Comparison of ENCODE assay signal across 8 cellular contexts in the genomic region with DNA sequence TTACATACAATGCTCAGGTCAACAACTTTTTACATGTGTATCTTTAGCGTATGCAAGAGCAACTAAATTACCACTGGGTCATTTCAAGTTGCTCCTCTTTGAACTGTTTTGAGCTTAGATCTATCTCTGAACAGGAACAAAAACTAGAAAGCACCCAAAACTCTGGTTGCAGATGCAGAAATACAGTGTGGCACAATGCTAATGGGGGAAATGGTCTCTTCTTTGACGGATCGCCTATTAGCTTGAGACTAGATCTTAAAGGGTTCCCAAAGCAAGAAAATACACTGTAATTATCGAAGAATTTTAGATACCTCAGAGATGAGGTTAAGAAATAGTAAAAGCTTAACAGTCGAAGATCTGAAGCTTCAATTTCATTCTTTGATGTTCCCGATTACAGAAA. TPM values are rescaled to one million over a fixed set of nuclear protein-coding genes. Genes with fewer than 3 reads are reported as not detected.
DNase-seq lines count a peak whose midpoint lies in the region; ATAC-seq lines count a peak whose summit lies in the region.

No MANE protein-coding gene starts in this region.

- intact Hi-C loops in dendritic cell treated with granulocyte-macrophage colony-stimulating factor and Interleukin-4, amounts not matched to agents 40 ng/mL and 50 ng/mL, for 4 days (cut with micrococcal nuclease) = no loop called here
- intact Hi-C loops in naive thymus-derived CD4-positive, alpha-beta T cell (cut with micrococcal nuclease) = loop anchor here (1.0 to 10.0 kb wide), 10 partner anchors 8 to 1203 kb away; partner anchors contain the start of genes ATP13A3 (in 2 of the 2), LSG1 (in 2 of the 2) and ACAP2 (in 1 of the 2)

- peak overlapping the region; percentile 91 for H3K27ac Mint-ChIP-seq in T-helper 1 cell treated with Interleukin-12 subunit alpha and Interleukin-12 subunit beta and Interleukin-4 antibody, amounts not matched to agents 30 μg/mL and 1 μg/mL, for 36 hours
- peak overlapping the region; percentile 97 for H3K27ac Mint-ChIP-seq in dendritic cell treated with granulocyte-macrophage colony-stimulating factor and Interleukin-4, amounts not matched to agents 40 ng/mL and 50 ng/mL, for 4 days
- H3K27ac Mint-ChIP-seq in naive thymus-derived CD4-positive, alpha-beta T cell = peak overlapping the region; percentile 90 to 99 (median 97)

- CTCF ChIA-PET in naive thymus-derived CD4-positive, alpha-beta T cell (lab: Charles Lee) = interaction anchor here (1.0 to 3.5 kb wide), 8 partner anchors 10 to 309 kb away, joined by 3 to 14 read pairs (median 4); partner anchors contain the start of gene XXYLT1

- peaks cover 31 to 71% of the 10 kb centered on the region in 2 donors for H3K4me1 ChIP-seq in naive thymus-derived CD4-positive, alpha-beta T cell (ENCODE audit: control insufficient read depth in 2 of 2, insufficient read depth in 2 of 2, low read length in 2 of 2)

- no peaks in the 10 kb centered on the region for H3K27me3 ChIP-seq in naive thymus-derived CD4-positive, alpha-beta T cell (ENCODE audit: control insufficient read depth in 2 of 2, insufficient read depth in 2 of 2, low read length in 2 of 2)

- H3K9me3 ChIP-seq in naive thymus-derived CD4-positive, alpha-beta T cell (ENCODE audit: control insufficient read depth in 2 of 3, low read length in 3 of 3) = no peaks in the 10 kb centered on the region

- DNase-seq in T-helper 1 cell (no peak), NOMO-1 (lab: John Stamatoyannopoulos, UW; ENCODE audit: unreplicated experiment in 2 of 2) (peak; percentile 65 to 84), NCI-H524 treated with DMSO at 0.1 percent for 48 hours (lab: John Stamatoyannopoulos, UW) (no peak), NCI-H128 (lab: John Stamatoyannopoulos, UW; ENCODE audit: unreplicated experiment) (no peak)
- peak in 1 of 9 donors; percentile 37 for DNase-seq in naive thymus-derived CD4-positive, alpha-beta T cell

- peaks cover 68% of the 10 kb centered on the region for H3K4me1 Mint-ChIP-seq in T-helper 1 cell treated with Interleukin-12 subunit alpha and Interleukin-12 subunit beta and Interleukin-4 antibody, amounts not matched to agents 30 μg/mL and 1 μg/mL, for 36 hours (ENCODE audit: low read depth)
- peaks cover 69% of the 10 kb centered on the region for H3K4me1 Mint-ChIP-seq in dendritic cell treated with granulocyte-macrophage colony-stimulating factor and Interleukin-4, amounts not matched to agents 40 ng/mL and 50 ng/mL, for 4 days (ENCODE audit: low read depth)
- peaks cover 48 to 77% (median 74%) of the 10 kb centered on the region in 7 donors for H3K4me1 Mint-ChIP-seq in naive thymus-derived CD4-positive, alpha-beta T cell

- H3K36me3 ChIP-seq in naive thymus-derived CD4-positive, alpha-beta T cell (ENCODE audit: control insufficient read depth in 2 of 3, insufficient read depth in 3 of 3, low read length in 3 of 3) = peaks cover 0 to 13% (median 6%) of the 10 kb centered on the region in 3 experiments

- POLR2A ChIA-PET in naive thymus-derived CD4-positive, alpha-beta T cell (lab: Charles Lee) = interaction anchor here (0.5 to 10.9 kb wide), 17 partner anchors 9 to 365 kb away, joined by 3 to 224 read pairs (median 7); partner anchors contain the start of genes ACAP2, TNK2 and XXYLT1

- H3K4me3 Mint-ChIP-seq in T-helper 1 cell treated with Interleukin-12 subunit alpha and Interleukin-12 subunit beta and Interleukin-4 antibody, amounts not matched to agents 30 μg/mL and 1 μg/mL, for 36 hours = peak overlapping the region; percentile 94
- H3K4me3 Mint-ChIP-seq in dendritic cell treated with granulocyte-macrophage colony-stimulating factor and Interleukin-4, amounts not matched to agents 40 ng/mL and 50 ng/mL, for 4 days = peak overlapping the region; percentile 87
- peak overlapping the region; percentile 89 to 98 (median 93) for H3K4me3 Mint-ChIP-seq in naive thymus-derived CD4-positive, alpha-beta T cell

- peak overlapping the region; percentile 98 for H3K27ac ChIP-seq in naive thymus-derived CD4-positive, alpha-beta T cell (ENCODE audit: low read depth, low read length)

- no peak for ATAC-seq in naive thymus-derived CD4-positive, alpha-beta T cell
- no peak for ATAC-seq in HG03135 (IDR thresholded peaks at IDR 0.05; ENCODE audit: unreplicated experiment)

- no peaks in the 10 kb centered on the region for H3K27me3 Mint-ChIP-seq in T-helper 1 cell treated with Interleukin-12 subunit alpha and Interleukin-12 subunit beta and Interleukin-4 antibody, amounts not matched to agents 30 μg/mL and 1 μg/mL, for 36 hours (ENCODE audit: low read depth)
- H3K27me3 Mint-ChIP-seq in dendritic cell treated with granulocyte-macrophage colony-stimulating factor and Interleukin-4, amounts not matched to agents 40 ng/mL and 50 ng/mL, for 4 days = peaks cover 21% of the 10 kb centered on the region
- H3K27me3 Mint-ChIP-seq in naive thymus-derived CD4-positive, alpha-beta T cell = no peaks in the 10 kb centered on the region

- H3K36me3 Mint-ChIP-seq in T-helper 1 cell treated with Interleukin-12 subunit alpha and Interleukin-12 subunit beta and Interleukin-4 antibody, amounts not matched to agents 30 μg/mL and 1 μg/mL, for 36 hours (ENCODE audit: low read depth) = peaks cover 12% of the 10 kb centered on the region
- peaks cover 27% of the 10 kb centered on the region for H3K36me3 Mint-ChIP-seq in dendritic cell treated with granulocyte-macrophage colony-stimulating factor and Interleukin-4, amounts not matched to agents 40 ng/mL and 50 ng/mL, for 4 days (ENCODE audit: low read depth)
- H3K36me3 Mint-ChIP-seq in naive thymus-derived CD4-positive, alpha-beta T cell = peaks cover 0 to 29% (median 20%) of the 10 kb centered on the region in 5 donors

- H3K9me3 Mint-ChIP-seq in T-helper 1 cell treated with Interleukin-12 subunit alpha and Interleukin-12 subunit beta and Interleukin-4 antibody, amounts not matched to agents 30 μg/mL and 1 μg/mL, for 36 hours = no peaks in the 10 kb centered on the region
- no peaks in the 10 kb centered on the region for H3K9me3 Mint-ChIP-seq in dendritic cell treated with granulocyte-macrophage colony-stimulating factor and Interleukin-4, amounts not matched to agents 40 ng/mL and 50 ng/mL, for 4 days
- H3K9me3 Mint-ChIP-seq in naive thymus-derived CD4-positive, alpha-beta T cell = peaks cover 0 to 2% (median 0%) of the 10 kb centered on the region in 11 donors

- H3K4me3 ChIP-seq in naive thymus-derived CD4-positive, alpha-beta T cell (ENCODE audit: low read length) = peak overlapping the region; percentile 63

RNA-seq across cellular contexts. Expression of gene PPP1R2, which starts 0.9 kb away (rescaled TPM):
- 100 to 1,000 TPM in 4 of 5 experiments, 10 to 100 TPM in 1; 76.1 to 160 (median 150) TPM for total RNA-seq in naive thymus-derived CD4-positive, alpha-beta T cell
- 100 to 1,000 TPM; 299 to 329 TPM for polyA plus RNA-seq in naive thymus-derived CD4-positive, alpha-beta T cell

RNA-seq across cellular contexts. Expression of gene APOD, which starts 41.5 kb away (rescaled TPM):
- under 1 TPM in 1 of 5 experiments, not detected in 4; 0.56 TPM for total RNA-seq in naive thymus-derived CD4-positive, alpha-beta T cell
- polyA plus RNA-seq in naive thymus-derived CD4-positive, alpha-beta T cell = not detected

Comparison
In these comparisons a context has a peak if more than half of its experiments do, and no peak if none do; other contexts are left out.
1. DNase-seq: peak in NOMO-1 (2 of 2); none in T-helper 1 cell (0 of 5), NCI-H524 treated with DMSO at 0.1 percent for 48 hours (single experiment) and NCI-H128 (single experiment).
2. Peak in every context shown above with its lines, with median percentiles within 50 percentile points of each other: H3K27ac Mint-ChIP-seq and H3K4me3 Mint-ChIP-seq.